8 cellular contexts compared by ENCODE assay signal in the genomic region with DNA sequence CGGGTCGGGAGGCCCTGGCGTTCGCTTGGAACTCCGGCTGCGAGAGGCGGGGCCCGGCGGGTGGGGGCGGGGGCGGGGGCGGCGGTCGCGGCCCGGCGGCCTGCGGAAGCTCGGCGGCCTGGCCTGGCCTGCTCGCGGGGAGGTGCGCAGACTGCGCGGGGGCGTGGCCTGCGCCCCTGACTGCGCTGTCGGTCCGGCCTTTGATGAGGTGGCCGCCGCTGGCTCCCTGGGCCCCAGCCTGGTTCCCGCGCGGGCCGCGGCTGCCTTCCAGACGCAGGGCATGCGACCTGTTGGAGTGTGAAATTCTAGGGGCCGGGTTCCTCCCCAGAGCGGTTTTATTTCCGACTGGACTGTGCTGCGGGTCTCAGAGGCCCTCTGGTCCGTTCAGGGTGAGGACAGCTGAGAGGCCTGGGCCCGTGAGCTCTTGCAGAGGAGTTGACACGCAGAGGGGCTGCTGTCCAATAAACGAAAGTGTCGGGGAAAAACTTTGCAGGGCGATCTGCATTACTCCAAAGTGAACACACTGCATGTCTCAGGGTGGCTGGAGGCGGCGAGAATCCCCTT. TPM values are rescaled to one million over a fixed set of nuclear protein-coding genes. Genes with fewer than 3 reads are reported as not detected.
DNase-seq lines count a peak whose midpoint lies in the region; ATAC-seq and TF ChIP-seq lines count a peak whose summit lies in the region.

No MANE protein-coding gene starts in this region.

- H3K4me2 ChIP-seq in OCI-LY7 (ENCODE audit: low read length): peak overlapping the region; percentile 97

- CTCF ChIA-PET in OCI-LY7 (lab: Charles Lee; ENCODE audit: unreplicated experiment): interaction anchor here (1.1 kb wide), 1 partner anchor 19 kb away, joined by 4 read pairs; no protein-coding TSS in a partner anchor

- no peaks in the 10 kb centered on the region for H3K9me2 ChIP-seq in OCI-LY7 (ENCODE audit: insufficient read depth, low read length)

- peak overlapping the region; percentile 97 for H3K4me3 Mint-ChIP-seq in activated T-helper 1 cell treated with anti-CD3 and anti-CD28 coated beads, Interleukin-12 subunit alpha, Interleukin-12 subunit beta, Interleukin-2, Interleukin-4 antibody, amounts not matched to agents 30 ng/mL and 10 ng/mL and 1 ng/mL, durations not matched to agents 14 hours and 24 hours and 36 hours
- H3K4me3 Mint-ChIP-seq in naive thymus-derived CD8-positive, alpha-beta T cell: peak overlapping the region; percentile 94 to 100 (median 96)

- DNase-seq in COLO829 (ENCODE audit: low spot score): peak; percentile 76
- DNase-seq in OCI-LY7 (ENCODE audit: low spot score): peak; percentile 84
- DNase-seq in activated T-helper 1 cell treated with anti-CD3 and anti-CD28 coated beads, Interleukin-12 subunit alpha, Interleukin-12 subunit beta, Interleukin-2, Interleukin-4 antibody, amounts not matched to agents 30 ng/mL and 10 ng/mL and 1 ng/mL, durations not matched to agents 14 hours and 24 hours and 36 hours (ENCODE audit: low spot score): peak; percentile 76
- peak; percentile 86 for DNase-seq in fibroblast of gingiva (ENCODE audit: low read depth)
- peak in 6 of 10 donors; percentile 41 to 77 (median 60) for DNase-seq in naive thymus-derived CD8-positive, alpha-beta T cell
- peak in 5 of 6 experiments; percentile 38 to 75 (median 67) for DNase-seq in stimulated activated naive CD4-positive, alpha-beta T cell (lab: John Stamatoyannopoulos, UW)

- TF ChIP-seq CTCF in OCI-LY7 (conservative IDR thresholded peaks at IDR 0.05; ENCODE audit: low read length): no peak

- peak overlapping the region; percentile 86 for H3K4me3 ChIP-seq in OCI-LY7 (ENCODE audit: low read depth, low read length, poor library complexity, severe bottlenecking)

- ATAC-seq in GM19372 (IDR thresholded peaks at IDR 0.05; ENCODE audit: low read depth, unreplicated experiment): peak; percentile 53
- ATAC-seq in HG03469 (IDR thresholded peaks at IDR 0.05; ENCODE audit: unreplicated experiment): peak; percentile 55
- peak; percentile 49 to 65 for ATAC-seq in naive thymus-derived CD8-positive, alpha-beta T cell

- peak overlapping the region; percentile 97 for H3K27ac Mint-ChIP-seq in activated T-helper 1 cell treated with anti-CD3 and anti-CD28 coated beads, Interleukin-12 subunit alpha, Interleukin-12 subunit beta, Interleukin-2, Interleukin-4 antibody, amounts not matched to agents 30 ng/mL and 10 ng/mL and 1 ng/mL, durations not matched to agents 14 hours and 24 hours and 36 hours
- peak overlapping the region; percentile 90 to 99 (median 96) for H3K27ac Mint-ChIP-seq in naive thymus-derived CD8-positive, alpha-beta T cell

- POLR2A ChIA-PET in OCI-LY7 (lab: Charles Lee): interaction anchor here (0.5 to 2.8 kb wide), 7 partner anchors 10 to 341 kb away, joined by 3 to 24 read pairs (median 4); a partner anchor contains a TSS
- POLR2A ChIA-PET in naive thymus-derived CD8-positive, alpha-beta T cell (lab: Charles Lee): interaction anchor here (0.5 to 3.7 kb wide), 20 partner anchors 10 to 377 kb away, joined by 3 to 58 read pairs (median 5); a partner anchor contains a TSS

- no peaks in the 10 kb centered on the region for H3K9me3 Mint-ChIP-seq in activated T-helper 1 cell treated with anti-CD3 and anti-CD28 coated beads, Interleukin-12 subunit alpha, Interleukin-12 subunit beta, Interleukin-2, Interleukin-4 antibody, amounts not matched to agents 30 ng/mL and 10 ng/mL and 1 ng/mL, durations not matched to agents 14 hours and 24 hours and 36 hours
- no peaks in the 10 kb centered on the region for H3K9me3 Mint-ChIP-seq in naive thymus-derived CD8-positive, alpha-beta T cell

- no TSS peak for BruUV-seq in OCI-LY7 (replicated peaks; lab: Mats Ljungman, UMichigan)

- H3K4me1 ChIP-seq in OCI-LY7 (ENCODE audit: insufficient read depth, low read length, poor library complexity, severe bottlenecking): peaks cover 21% of the 10 kb centered on the region

- H3K36me3 Mint-ChIP-seq in activated T-helper 1 cell treated with anti-CD3 and anti-CD28 coated beads, Interleukin-12 subunit alpha, Interleukin-12 subunit beta, Interleukin-2, Interleukin-4 antibody, amounts not matched to agents 30 ng/mL and 10 ng/mL and 1 ng/mL, durations not matched to agents 14 hours and 24 hours and 36 hours (ENCODE audit: low read depth): peaks cover 16% of the 10 kb centered on the region
- H3K36me3 Mint-ChIP-seq in naive thymus-derived CD8-positive, alpha-beta T cell: peaks cover 0 to 21% (median 7%) of the 10 kb centered on the region in 3 donors

- H4K20me1 ChIP-seq in OCI-LY7 (ENCODE audit: insufficient read depth, low read length): peaks cover 11% of the 10 kb centered on the region

- H3K4me1 Mint-ChIP-seq in activated T-helper 1 cell treated with anti-CD3 and anti-CD28 coated beads, Interleukin-12 subunit alpha, Interleukin-12 subunit beta, Interleukin-2, Interleukin-4 antibody, amounts not matched to agents 30 ng/mL and 10 ng/mL and 1 ng/mL, durations not matched to agents 14 hours and 24 hours and 36 hours (ENCODE audit: low read depth): peaks cover 43% of the 10 kb centered on the region
- peaks cover 26 to 50% (median 48%) of the 10 kb centered on the region in 4 donors for H3K4me1 Mint-ChIP-seq in naive thymus-derived CD8-positive, alpha-beta T cell

- intact Hi-C loops in OCI-LY7 (cut with micrococcal nuclease; ENCODE audit: unreplicated experiment): loop anchor here (1.0 to 2.0 kb wide), 2 partner anchors 20 to 200 kb away; a partner anchor contains a TSS
- intact Hi-C loops in activated T-helper 1 cell treated with anti-CD3 and anti-CD28 coated beads, Interleukin-12 subunit alpha, Interleukin-12 subunit beta, Interleukin-2, Interleukin-4 antibody, amounts not matched to agents 30 ng/mL and 10 ng/mL and 1 ng/mL, durations not matched to agents 14 hours and 24 hours and 36 hours (cut with micrococcal nuclease): loop anchor here (1.0 to 5.0 kb wide), 10 partner anchors 20 to 357 kb away; a partner anchor contains a TSS

- H3K9me3 ChIP-seq in OCI-LY7 (ENCODE audit: low read length): no peaks in the 10 kb centered on the region

- peaks cover 35% of the 10 kb centered on the region for H3K79me2 ChIP-seq in OCI-LY7 (ENCODE audit: insufficient read depth, low read depth, low read length)

- H3K36me3 ChIP-seq in OCI-LY7 (ENCODE audit: insufficient read depth, low read length): peaks cover 13% of the 10 kb centered on the region

- H3K27ac ChIP-seq in OCI-LY7 (ENCODE audit: low read depth, low read length, poor library complexity, severe bottlenecking): peak overlapping the region; percentile 76

- H3K27me3 Mint-ChIP-seq in activated T-helper 1 cell treated with anti-CD3 and anti-CD28 coated beads, Interleukin-12 subunit alpha, Interleukin-12 subunit beta, Interleukin-2, Interleukin-4 antibody, amounts not matched to agents 30 ng/mL and 10 ng/mL and 1 ng/mL, durations not matched to agents 14 hours and 24 hours and 36 hours (ENCODE audit: insufficient read depth): no peaks in the 10 kb centered on the region
- H3K27me3 Mint-ChIP-seq in naive thymus-derived CD8-positive, alpha-beta T cell: no peaks in the 10 kb centered on the region

- peak overlapping the region; percentile 61 for H2AFZ ChIP-seq in OCI-LY7 (ENCODE audit: low read length)

RNA-seq across cellular contexts. Expression of a gene that starts 0.6 kb away (rescaled TPM):
- total RNA-seq in OCI-LY7 (2014; rRNA removed; shearing (Covaris generic)): 27.9 and 28.5 TPM in 2 replicates
- 46.0 and 48.5 TPM in 2 replicates for total RNA-seq in OCI-LY7 (2022)
- total RNA-seq in activated T-helper 1 cell treated with anti-CD3 and anti-CD28 coated beads, Interleukin-12 subunit alpha, Interleukin-12 subunit beta, Interleukin-2, Interleukin-4 antibody, amounts not matched to agents 30 ng/mL and 10 ng/mL and 1 ng/mL, durations not matched to agents 14 hours and 24 hours and 36 hours: 99.7 and 106 TPM in 2 replicates
- total RNA-seq in naive thymus-derived CD8-positive, alpha-beta T cell: 100 to 1,000 TPM; 118 TPM
- 100 to 1,000 TPM in 1 of 3 donors, 10 to 100 TPM in 2; 73.4 to 107 (median 78.8) TPM for polyA plus RNA-seq in naive thymus-derived CD8-positive, alpha-beta T cell

RNA-seq across cellular contexts. Expression of a gene that starts 13.1 kb away (rescaled TPM):
- 1.9 and 10.9 TPM in 2 replicates for total RNA-seq in OCI-LY7 (2014; rRNA removed; shearing (Covaris generic))
- 6.9 and 8.3 TPM in 2 replicates for total RNA-seq in OCI-LY7 (2022)
- total RNA-seq in activated T-helper 1 cell treated with anti-CD3 and anti-CD28 coated beads, Interleukin-12 subunit alpha, Interleukin-12 subunit beta, Interleukin-2, Interleukin-4 antibody, amounts not matched to agents 30 ng/mL and 10 ng/mL and 1 ng/mL, durations not matched to agents 14 hours and 24 hours and 36 hours: 3.5 and 5.7 TPM in 2 replicates
- 10 to 100 TPM; 20.9 to 23.7 TPM for total RNA-seq in naive thymus-derived CD8-positive, alpha-beta T cell
- 1 to 10 TPM; 3.1 to 3.9 (median 3.6) TPM for polyA plus RNA-seq in naive thymus-derived CD8-positive, alpha-beta T cell

RNA-seq across cellular contexts. Expression of a gene that starts 19.7 kb away (rescaled TPM):
- 101 and 113 TPM in 2 replicates for total RNA-seq in OCI-LY7 (2014; rRNA removed; shearing (Covaris generic))
- total RNA-seq in OCI-LY7 (2022): 138 and 147 TPM in 2 replicates
- 158 and 160 TPM in 2 replicates for total RNA-seq in activated T-helper 1 cell treated with anti-CD3 and anti-CD28 coated beads, Interleukin-12 subunit alpha, Interleukin-12 subunit beta, Interleukin-2, Interleukin-4 antibody, amounts not matched to agents 30 ng/mL and 10 ng/mL and 1 ng/mL, durations not matched to agents 14 hours and 24 hours and 36 hours
- total RNA-seq in naive thymus-derived CD8-positive, alpha-beta T cell: 10 to 100 TPM; 46.3 to 48.4 TPM
- polyA plus RNA-seq in naive thymus-derived CD8-positive, alpha-beta T cell: 10 to 100 TPM; 57.1 to 85.2 (median 66.1) TPM

RNA-seq across cellular contexts. Expression of a gene that starts 48.5 kb away (rescaled TPM):
- total RNA-seq in OCI-LY7 (2014; rRNA removed; shearing (Covaris generic)): 9.0 and 10.0 TPM in 2 replicates
- total RNA-seq in OCI-LY7 (2022): 9.7 and 10.9 TPM in 2 replicates
- 14.5 and 16.2 TPM in 2 replicates for total RNA-seq in activated T-helper 1 cell treated with anti-CD3 and anti-CD28 coated beads, Interleukin-12 subunit alpha, Interleukin-12 subunit beta, Interleukin-2, Interleukin-4 antibody, amounts not matched to agents 30 ng/mL and 10 ng/mL and 1 ng/mL, durations not matched to agents 14 hours and 24 hours and 36 hours
- 10 to 100 TPM; 18.6 to 18.8 TPM for total RNA-seq in naive thymus-derived CD8-positive, alpha-beta T cell
- 1 to 10 TPM; 2.0 to 6.0 (median 2.5) TPM for polyA plus RNA-seq in naive thymus-derived CD8-positive, alpha-beta T cell

RNA-seq across cellular contexts. Expression of a gene that starts 58.6 kb away (rescaled TPM):
- total RNA-seq in OCI-LY7 (2014; rRNA removed; shearing (Covaris generic)): 63.1 and 66.0 TPM in 2 replicates
- 86.8 and 97.4 TPM in 2 replicates for total RNA-seq in OCI-LY7 (2022)
- total RNA-seq in activated T-helper 1 cell treated with anti-CD3 and anti-CD28 coated beads, Interleukin-12 subunit alpha, Interleukin-12 subunit beta, Interleukin-2, Interleukin-4 antibody, amounts not matched to agents 30 ng/mL and 10 ng/mL and 1 ng/mL, durations not matched to agents 14 hours and 24 hours and 36 hours: 134 and 137 TPM in 2 replicates
- 100 to 1,000 TPM; 121 to 122 TPM for total RNA-seq in naive thymus-derived CD8-positive, alpha-beta T cell
- polyA plus RNA-seq in naive thymus-derived CD8-positive, alpha-beta T cell: 100 to 1,000 TPM; 200 to 217 (median 215) TPM

Comparison
In these comparisons a context has a peak if more than half of its experiments do, and no peak if none do; other contexts are left out.
1. Peak in every context shown above with its lines: DNase-seq, ATAC-seq, H3K4me3 ChIP-seq and H3K27ac ChIP-seq.